ENCODE assay signal across 1 cellular context in the genomic region with DNA sequence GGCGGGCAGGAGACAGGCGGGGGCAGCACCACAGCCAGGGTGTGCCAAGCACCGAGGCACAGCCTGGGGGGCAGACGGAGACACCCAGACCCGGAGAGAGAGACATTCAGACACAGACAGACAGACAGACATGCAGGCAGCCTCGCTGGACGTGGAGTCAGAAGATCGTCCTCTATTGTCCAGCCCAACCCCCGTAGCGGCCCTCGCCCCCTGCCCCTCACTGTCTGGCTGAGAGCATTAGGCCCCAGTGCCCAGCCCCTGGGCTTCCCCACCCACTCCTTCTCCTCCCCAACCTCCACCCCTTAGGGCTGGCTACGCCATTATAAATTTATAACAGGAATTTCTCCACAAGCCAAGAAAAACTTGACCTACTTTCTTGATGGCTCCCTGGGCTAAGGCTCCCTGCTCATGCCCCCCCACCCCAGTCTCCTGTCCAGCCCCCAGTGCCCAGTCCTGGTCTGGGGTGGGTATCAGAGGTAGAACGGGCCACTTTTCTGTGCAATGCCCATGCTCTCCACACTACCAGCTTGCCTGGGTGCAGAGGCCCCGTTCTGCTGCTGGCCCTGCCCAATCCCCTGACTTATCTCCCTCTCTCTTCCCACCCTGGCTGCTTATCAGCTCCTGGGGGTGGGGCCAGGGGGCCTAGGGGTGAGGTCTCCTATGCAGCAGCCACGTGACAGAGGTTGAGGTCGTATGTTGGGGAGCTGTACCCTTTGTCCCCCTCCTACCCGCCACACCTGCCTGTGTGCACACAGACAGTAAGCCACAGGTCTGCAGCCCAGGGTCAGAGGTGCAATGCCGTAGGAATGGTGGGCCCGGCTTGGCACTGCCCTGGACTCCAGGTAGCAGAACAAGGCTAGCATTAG.
TF ChIP-seq lines count a peak whose summit lies in the region.

No MANE protein-coding gene starts in this region.

TF ChIP-seq in K562, 482 proteins besides CTCF, POLR2A, EP300 and RAD21 (continues in another document):
- TF ChIP-seq ZNF668 (CRISPR knock-in tag; IDR thresholded peaks at IDR 0.05) (0 out of 2 replicates have a peak, but pooled peaks have one; percentile 29), ZBTB7A (IDR thresholded peaks at IDR 0.05; ENCODE audit: borderline replicate concordance, control insufficient read depth, low read depth, low read length) (peak; percentile 59; the same call in 1 of the 2 replicates), LARP7 (IDR thresholded peaks at IDR 0.05) (no peak), PTRF (tag; IDR thresholded peaks at IDR 0.05) (no peak), TCF3 (CRISPR knock-in tag; IDR thresholded peaks at IDR 0.05) (peak; percentile 26; the same call in 1 of the 2 replicates), ZSCAN29 (IDR thresholded peaks at IDR 0.05) (no peak), TCF7 (IDR thresholded peaks at IDR 0.05; ENCODE audit: borderline replicate concordance) (no peak), ZNF274 (IDR thresholded peaks at IDR 0.05; ENCODE audit: borderline replicate concordance, low read depth, low read length) (no peak), L3MBTL2 (IDR thresholded peaks at IDR 0.05) (peak; percentile 70), RAD51 (IDR thresholded peaks at IDR 0.05; ENCODE audit: borderline replicate concordance, low read depth) (peak; percentile 62; the same call in 1 of the 2 replicates), THRAP3 (IDR thresholded peaks at IDR 0.05; ENCODE audit: borderline replicate concordance) (no peak), NFYB (IDR thresholded peaks at IDR 0.05; ENCODE audit: extremely low read depth, insufficient read length) (no peak), HNRNPH1 (optimal IDR thresholded peaks at IDR 0.05; ENCODE audit: low read depth, low read length) (no peak), ERF (CRISPR knock-in tag; IDR thresholded peaks at IDR 0.05) (no peak), ZNF134 (CRISPR knock-in tag; conservative IDR thresholded peaks at IDR 0.05) (no peak), HDGF (IDR thresholded peaks at IDR 0.05) (no peak), ZNF354B (CRISPR knock-in tag; IDR thresholded peaks at IDR 0.05) (no peak)
- TF ChIP-seq, protein P1, sequence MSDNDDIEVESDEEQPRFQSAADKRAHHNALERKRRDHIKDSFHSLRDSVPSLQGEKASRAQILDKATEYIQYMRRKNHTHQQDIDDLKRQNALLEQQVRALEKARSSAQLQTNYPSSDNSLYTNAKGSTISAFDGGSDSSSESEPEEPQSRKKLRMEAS (CRISPR knock-in tag; IDR thresholded peaks at IDR 0.05) = no peak
- TF ChIP-seq, protein P2, sequence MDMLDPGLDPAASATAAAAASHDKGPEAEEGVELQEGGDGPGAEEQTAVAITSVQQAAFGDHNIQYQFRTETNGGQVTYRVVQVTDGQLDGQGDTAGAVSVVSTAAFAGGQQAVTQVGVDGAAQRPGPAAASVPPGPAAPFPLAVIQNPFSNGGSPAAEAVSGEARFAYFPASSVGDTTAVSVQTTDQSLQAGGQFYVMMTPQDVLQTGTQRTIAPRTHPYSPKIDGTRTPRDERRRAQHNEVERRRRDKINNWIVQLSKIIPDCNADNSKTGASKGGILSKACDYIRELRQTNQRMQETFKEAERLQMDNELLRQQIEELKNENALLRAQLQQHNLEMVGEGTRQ (CRISPR knock-in tag; IDR thresholded peaks at IDR 0.05) = peak; percentile 78
- TF ChIP-seq, protein P3, sequence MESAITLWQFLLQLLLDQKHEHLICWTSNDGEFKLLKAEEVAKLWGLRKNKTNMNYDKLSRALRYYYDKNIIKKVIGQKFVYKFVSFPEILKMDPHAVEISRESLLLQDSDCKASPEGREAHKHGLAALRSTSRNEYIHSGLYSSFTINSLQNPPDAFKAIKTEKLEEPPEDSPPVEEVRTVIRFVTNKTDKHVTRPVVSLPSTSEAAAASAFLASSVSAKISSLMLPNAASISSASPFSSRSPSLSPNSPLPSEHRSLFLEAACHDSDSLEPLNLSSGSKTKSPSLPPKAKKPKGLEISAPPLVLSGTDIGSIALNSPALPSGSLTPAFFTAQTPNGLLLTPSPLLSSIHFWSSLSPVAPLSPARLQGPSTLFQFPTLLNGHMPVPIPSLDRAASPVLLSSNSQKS (CRISPR knock-in tag; IDR thresholded peaks at IDR 0.05) = no peak
- TF ChIP-seq, protein P4, sequence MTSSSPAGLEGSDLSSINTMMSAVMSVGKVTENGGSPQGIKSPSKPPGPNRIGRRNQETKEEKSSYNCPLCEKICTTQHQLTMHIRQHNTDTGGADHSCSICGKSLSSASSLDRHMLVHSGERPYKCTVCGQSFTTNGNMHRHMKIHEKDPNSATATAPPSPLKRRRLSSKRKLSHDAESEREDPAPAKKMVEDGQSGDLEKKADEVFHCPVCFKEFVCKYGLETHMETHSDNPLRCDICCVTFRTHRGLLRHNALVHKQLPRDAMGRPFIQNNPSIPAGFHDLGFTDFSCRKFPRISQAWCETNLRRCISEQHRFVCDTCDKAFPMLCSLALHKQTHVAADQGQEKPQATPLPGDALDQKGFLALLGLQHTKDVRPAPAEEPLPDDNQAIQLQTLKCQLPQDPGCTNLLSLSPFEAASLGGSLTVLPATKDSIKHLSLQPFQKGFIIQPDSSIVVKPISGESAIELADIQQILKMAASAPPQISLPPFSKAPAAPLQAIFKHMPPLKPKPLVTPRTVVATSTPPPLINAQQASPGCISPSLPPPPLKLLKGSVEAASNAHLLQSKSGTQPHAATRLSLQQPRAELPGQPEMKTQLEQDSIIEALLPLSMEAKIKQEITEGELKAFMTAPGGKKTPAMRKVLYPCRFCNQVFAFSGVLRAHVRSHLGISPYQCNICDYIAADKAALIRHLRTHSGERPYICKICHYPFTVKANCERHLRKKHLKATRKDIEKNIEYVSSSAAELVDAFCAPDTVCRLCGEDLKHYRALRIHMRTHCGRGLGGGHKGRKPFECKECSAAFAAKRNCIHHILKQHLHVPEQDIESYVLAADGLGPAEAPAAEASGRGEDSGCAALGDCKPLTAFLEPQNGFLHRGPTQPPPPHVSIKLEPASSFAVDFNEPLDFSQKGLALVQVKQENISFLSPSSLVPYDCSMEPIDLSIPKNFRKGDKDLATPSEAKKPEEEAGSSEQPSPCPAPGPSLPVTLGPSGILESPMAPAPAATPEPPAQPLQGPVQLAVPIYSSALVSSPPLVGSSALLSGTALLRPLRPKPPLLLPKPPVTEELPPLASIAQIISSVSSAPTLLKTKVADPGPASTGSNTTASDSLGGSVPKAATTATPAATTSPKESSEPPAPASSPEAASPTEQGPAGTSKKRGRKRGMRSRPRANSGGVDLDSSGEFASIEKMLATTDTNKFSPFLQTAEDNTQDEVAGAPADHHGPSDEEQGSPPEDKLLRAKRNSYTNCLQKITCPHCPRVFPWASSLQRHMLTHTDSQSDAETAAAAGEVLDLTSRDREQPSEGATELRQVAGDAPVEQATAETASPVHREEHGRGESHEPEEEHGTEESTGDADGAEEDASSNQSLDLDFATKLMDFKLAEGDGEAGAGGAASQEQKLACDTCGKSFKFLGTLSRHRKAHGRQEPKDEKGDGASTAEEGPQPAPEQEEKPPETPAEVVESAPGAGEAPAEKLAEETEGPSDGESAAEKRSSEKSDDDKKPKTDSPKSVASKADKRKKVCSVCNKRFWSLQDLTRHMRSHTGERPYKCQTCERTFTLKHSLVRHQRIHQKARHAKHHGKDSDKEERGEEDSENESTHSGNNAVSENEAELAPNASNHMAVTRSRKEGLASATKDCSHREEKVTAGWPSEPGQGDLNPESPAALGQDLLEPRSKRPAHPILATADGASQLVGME (CRISPR knock-in tag; IDR thresholded peaks at IDR 0.05) = no peak
- TF ChIP-seq, protein P5, sequence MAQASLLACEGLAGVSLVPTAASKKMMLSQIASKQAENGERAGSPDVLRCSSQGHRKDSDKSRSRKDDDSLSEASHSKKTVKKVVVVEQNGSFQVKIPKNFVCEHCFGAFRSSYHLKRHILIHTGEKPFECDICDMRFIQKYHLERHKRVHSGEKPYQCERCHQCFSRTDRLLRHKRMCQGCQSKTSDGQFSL (CRISPR knock-in tag; IDR thresholded peaks at IDR 0.05) = peak; percentile 67; the same call in 1 of the 2 replicates
- TF ChIP-seq, protein P5 (tag; IDR thresholded peaks at IDR 0.05) = peak in 1 of 2 experiments; percentile 58; a peak in 1 of 4 replicates
- TF ChIP-seq, protein P6, sequence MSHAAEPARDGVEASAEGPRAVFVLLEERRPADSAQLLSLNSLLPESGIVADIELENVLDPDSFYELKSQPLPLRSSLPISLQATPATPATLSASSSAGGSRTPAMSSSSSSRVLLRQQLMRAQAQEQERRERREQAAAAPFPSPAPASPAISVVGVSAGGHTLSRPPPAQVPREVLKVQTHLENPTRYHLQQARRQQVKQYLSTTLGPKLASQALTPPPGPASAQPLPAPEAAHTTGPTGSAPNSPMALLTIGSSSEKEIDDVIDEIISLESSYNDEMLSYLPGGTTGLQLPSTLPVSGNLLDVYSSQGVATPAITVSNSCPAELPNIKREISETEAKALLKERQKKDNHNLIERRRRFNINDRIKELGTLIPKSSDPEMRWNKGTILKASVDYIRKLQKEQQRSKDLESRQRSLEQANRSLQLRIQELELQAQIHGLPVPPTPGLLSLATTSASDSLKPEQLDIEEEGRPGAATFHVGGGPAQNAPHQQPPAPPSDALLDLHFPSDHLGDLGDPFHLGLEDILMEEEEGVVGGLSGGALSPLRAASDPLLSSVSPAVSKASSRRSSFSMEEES (CRISPR knock-in tag; IDR thresholded peaks at IDR 0.05) = peak; percentile 44
- TF ChIP-seq, protein P7, sequence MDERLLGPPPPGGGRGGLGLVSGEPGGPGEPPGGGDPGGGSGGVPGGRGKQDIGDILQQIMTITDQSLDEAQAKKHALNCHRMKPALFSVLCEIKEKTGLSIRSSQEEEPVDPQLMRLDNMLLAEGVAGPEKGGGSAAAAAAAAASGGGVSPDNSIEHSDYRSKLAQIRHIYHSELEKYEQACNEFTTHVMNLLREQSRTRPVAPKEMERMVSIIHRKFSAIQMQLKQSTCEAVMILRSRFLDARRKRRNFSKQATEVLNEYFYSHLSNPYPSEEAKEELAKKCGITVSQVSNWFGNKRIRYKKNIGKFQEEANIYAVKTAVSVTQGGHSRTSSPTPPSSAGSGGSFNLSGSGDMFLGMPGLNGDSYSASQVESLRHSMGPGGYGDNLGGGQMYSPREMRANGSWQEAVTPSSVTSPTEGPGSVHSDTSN (CRISPR knock-in tag; IDR thresholded peaks at IDR 0.05; ENCODE audit: low read depth) = no peak
- TF ChIP-seq, protein P7 (tag; conservative IDR thresholded peaks at IDR 0.05; ENCODE audit: low read depth) = no peak
- TF ChIP-seq, protein P8, sequence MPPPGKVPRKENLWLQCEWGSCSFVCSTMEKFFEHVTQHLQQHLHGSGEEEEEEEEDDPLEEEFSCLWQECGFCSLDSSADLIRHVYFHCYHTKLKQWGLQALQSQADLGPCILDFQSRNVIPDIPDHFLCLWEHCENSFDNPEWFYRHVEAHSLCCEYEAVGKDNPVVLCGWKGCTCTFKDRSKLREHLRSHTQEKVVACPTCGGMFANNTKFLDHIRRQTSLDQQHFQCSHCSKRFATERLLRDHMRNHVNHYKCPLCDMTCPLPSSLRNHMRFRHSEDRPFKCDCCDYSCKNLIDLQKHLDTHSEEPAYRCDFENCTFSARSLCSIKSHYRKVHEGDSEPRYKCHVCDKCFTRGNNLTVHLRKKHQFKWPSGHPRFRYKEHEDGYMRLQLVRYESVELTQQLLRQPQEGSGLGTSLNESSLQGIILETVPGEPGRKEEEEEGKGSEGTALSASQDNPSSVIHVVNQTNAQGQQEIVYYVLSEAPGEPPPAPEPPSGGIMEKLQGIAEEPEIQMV (tag; conservative IDR thresholded peaks at IDR 0.05; ENCODE audit: low read depth) = no peak
- TF ChIP-seq, protein P9, sequence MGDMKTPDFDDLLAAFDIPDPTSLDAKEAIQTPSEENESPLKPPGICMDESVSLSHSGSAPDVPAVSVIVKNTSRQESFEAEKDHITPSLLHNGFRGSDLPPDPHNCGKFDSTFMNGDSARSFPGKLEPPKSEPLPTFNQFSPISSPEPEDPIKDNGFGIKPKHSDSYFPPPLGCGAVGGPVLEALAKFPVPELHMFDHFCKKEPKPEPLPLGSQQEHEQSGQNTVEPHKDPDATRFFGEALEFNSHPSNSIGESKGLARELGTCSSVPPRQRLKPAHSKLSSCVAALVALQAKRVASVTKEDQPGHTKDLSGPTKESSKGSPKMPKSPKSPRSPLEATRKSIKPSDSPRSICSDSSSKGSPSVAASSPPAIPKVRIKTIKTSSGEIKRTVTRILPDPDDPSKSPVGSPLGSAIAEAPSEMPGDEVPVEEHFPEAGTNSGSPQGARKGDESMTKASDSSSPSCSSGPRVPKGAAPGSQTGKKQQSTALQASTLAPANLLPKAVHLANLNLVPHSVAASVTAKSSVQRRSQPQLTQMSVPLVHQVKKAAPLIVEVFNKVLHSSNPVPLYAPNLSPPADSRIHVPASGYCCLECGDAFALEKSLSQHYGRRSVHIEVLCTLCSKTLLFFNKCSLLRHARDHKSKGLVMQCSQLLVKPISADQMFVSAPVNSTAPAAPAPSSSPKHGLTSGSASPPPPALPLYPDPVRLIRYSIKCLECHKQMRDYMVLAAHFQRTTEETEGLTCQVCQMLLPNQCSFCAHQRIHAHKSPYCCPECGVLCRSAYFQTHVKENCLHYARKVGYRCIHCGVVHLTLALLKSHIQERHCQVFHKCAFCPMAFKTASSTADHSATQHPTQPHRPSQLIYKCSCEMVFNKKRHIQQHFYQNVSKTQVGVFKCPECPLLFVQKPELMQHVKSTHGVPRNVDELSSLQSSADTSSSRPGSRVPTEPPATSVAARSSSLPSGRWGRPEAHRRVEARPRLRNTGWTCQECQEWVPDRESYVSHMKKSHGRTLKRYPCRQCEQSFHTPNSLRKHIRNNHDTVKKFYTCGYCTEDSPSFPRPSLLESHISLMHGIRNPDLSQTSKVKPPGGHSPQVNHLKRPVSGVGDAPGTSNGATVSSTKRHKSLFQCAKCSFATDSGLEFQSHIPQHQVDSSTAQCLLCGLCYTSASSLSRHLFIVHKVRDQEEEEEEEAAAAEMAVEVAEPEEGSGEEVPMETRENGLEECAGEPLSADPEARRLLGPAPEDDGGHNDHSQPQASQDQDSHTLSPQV (IDR thresholded peaks at IDR 0.05) = peak; percentile 57; the same call in 1 of the 2 replicates
- TF ChIP-seq, protein P10, sequence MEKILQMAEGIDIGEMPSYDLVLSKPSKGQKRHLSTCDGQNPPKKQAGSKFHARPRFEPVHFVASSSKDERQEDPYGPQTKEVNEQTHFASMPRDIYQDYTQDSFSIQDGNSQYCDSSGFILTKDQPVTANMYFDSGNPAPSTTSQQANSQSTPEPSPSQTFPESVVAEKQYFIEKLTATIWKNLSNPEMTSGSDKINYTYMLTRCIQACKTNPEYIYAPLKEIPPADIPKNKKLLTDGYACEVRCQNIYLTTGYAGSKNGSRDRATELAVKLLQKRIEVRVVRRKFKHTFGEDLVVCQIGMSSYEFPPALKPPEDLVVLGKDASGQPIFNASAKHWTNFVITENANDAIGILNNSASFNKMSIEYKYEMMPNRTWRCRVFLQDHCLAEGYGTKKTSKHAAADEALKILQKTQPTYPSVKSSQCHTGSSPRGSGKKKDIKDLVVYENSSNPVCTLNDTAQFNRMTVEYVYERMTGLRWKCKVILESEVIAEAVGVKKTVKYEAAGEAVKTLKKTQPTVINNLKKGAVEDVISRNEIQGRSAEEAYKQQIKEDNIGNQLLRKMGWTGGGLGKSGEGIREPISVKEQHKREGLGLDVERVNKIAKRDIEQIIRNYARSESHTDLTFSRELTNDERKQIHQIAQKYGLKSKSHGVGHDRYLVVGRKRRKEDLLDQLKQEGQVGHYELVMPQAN (IDR thresholded peaks at IDR 0.05; ENCODE audit: borderline replicate concordance) = no peak
